ENCODE assay signal across 1 cellular context in the genomic region with DNA sequence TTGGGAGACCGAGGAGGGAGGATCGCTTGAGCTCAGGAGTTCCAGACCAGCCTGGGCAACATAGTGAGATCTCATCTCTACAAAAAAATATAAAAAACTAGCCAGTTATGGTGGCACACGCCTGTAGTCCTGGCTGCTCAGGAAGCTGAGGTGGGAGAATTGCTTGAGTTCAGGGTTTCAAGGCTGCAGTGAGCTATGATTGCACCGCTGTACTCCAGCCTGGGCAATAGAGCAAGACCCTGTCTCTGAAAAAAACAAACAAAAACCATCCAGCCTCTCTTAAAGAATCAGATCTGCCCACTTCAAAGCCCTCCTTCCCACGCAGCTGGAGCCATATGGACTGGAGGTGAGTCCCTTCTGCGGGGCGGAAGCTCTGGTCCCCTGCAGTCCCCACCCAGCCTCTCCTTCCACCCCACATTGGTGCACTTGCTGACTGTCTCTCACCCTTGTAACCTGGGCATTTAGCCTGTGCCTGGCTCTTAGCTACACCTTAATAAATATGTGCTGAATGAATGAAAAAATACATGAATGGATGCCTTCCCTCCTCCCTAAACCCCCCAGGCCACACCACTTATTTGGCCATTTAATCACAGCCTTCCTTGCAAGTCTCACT.
TF ChIP-seq lines count a peak whose summit lies in the region.

No MANE protein-coding gene starts in this region.

TF ChIP-seq in IMR-90, 13 proteins besides CTCF, POLR2A, EP300 and RAD21 (continued from another document):
- TF ChIP-seq, protein P1, sequence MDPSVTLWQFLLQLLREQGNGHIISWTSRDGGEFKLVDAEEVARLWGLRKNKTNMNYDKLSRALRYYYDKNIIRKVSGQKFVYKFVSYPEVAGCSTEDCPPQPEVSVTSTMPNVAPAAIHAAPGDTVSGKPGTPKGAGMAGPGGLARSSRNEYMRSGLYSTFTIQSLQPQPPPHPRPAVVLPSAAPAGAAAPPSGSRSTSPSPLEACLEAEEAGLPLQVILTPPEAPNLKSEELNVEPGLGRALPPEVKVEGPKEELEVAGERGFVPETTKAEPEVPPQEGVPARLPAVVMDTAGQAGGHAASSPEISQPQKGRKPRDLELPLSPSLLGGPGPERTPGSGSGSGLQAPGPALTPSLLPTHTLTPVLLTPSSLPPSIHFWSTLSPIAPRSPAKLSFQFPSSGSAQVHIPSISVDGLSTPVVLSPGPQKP (IDR thresholded peaks at IDR 0.05; ENCODE audit: borderline replicate concordance, low read depth, low read length), result no peak
- no peak for TF ChIP-seq MAFK (IDR thresholded peaks at IDR 0.05; ENCODE audit: low read depth, low read length)
- no peak for TF ChIP-seq BHLHE40 (IDR thresholded peaks at IDR 0.05; ENCODE audit: low read depth, low read length)
- no peak for TF ChIP-seq MXI1 (IDR thresholded peaks at IDR 0.05; ENCODE audit: borderline replicate concordance, low read depth, low read length)
- no peak for TF ChIP-seq RCOR1 (IDR thresholded peaks at IDR 0.05; ENCODE audit: insufficient replicate concordance, low read length)
- no peak for TF ChIP-seq NFE2L2 (IDR thresholded peaks at IDR 0.05; ENCODE audit: low read depth, low read length)
- TF ChIP-seq, protein P2, sequence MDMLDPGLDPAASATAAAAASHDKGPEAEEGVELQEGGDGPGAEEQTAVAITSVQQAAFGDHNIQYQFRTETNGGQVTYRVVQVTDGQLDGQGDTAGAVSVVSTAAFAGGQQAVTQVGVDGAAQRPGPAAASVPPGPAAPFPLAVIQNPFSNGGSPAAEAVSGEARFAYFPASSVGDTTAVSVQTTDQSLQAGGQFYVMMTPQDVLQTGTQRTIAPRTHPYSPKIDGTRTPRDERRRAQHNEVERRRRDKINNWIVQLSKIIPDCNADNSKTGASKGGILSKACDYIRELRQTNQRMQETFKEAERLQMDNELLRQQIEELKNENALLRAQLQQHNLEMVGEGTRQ (IDR thresholded peaks at IDR 0.05; ENCODE audit: low read depth, low read length), result no peak
